Comparison of ENCODE assay signal across 9 cellular contexts in the genomic region with DNA sequence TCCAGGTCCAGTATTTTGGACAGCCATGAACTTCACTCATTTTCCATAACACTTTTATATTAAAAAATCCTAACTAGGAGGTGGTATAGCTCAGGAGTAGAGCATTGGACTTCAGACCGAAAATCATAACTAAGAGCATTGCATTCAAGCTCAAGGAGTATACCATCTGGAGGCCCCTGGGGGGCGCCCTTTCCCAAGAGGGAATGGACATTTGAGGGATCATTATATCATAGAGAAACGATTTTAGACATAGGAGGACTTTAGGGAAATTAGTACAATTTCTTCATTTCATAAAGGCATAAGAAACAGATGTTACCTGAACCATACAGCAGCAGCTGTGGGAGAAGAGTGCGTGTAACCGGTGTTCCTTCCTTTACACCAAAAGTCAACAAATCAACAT. TPM values are rescaled to one million over a fixed set of nuclear protein-coding genes. Genes with fewer than 3 reads are reported as not detected.
DNase-seq lines count a peak whose midpoint lies in the region; TF ChIP-seq lines count a peak whose summit lies in the region.
"Had no signal": no experiment of that assay in that cellular context is flagged by ENCODE, and none has a peak within 500 bp of the region (broad histone marks: within the 10 kb centered on the region; RNA-seq: fewer than 3 reads in every experiment).

No MANE protein-coding gene starts in this region.

- H3K27me3 ChIP-seq in BJ (ENCODE audit: control insufficient read depth, insufficient read depth, low read length): peaks cover 1% of the 10 kb centered on the region; the same call in 1 of the 2 replicates

- no peak overlapping the region for H3K27ac ChIP-seq in RWPE1

- H3K4me3 ChIP-seq in BJ (ENCODE audit: low read depth, low read length): no peak overlapping the region
- H3K4me3 ChIP-seq in foreskin fibroblast (ENCODE audit: low read depth in 1 of 2, low read length in 2 of 2): no peak overlapping the region

- TF ChIP-seq CTCF in BJ (IDR thresholded peaks at IDR 0.05; ENCODE audit: insufficient read depth, low read depth, low read length) (peak; percentile 28), GM12874 (IDR thresholded peaks at IDR 0.05; ENCODE audit: insufficient read depth, low read depth, low read length) (peak; percentile 50), RWPE1 (conservative IDR thresholded peaks at IDR 0.05; ENCODE audit: low read depth) (peak; percentile 19; the same call in 1 of the 2 replicates), foreskin fibroblast (IDR thresholded peaks at IDR 0.05; ENCODE audit: low read depth, low read length) (peak; percentile 53)

- POLR2A ChIA-PET in BJ (lab: Charles Lee) (no interaction called here), RWPE1 (lab: Yijun Ruan, JAX; ENCODE audit: low non-redundant PET) (no interaction called here)

- CTCF ChIA-PET in BJ (lab: Yijun Ruan, JAX): interaction anchor here (0.8 to 3.3 kb wide), 6 partner anchors 11 to 1058 kb away, joined by 3 to 20 read pairs (median 4); no protein-coding TSS in a partner anchor
- CTCF ChIA-PET in RWPE1 (lab: Yijun Ruan, JAX): no interaction called here

- no peak for DNase-seq in BJ (ENCODE audit: low read depth)
- DNase-seq in RWPE1 (ENCODE audit: low spot score): no peak
- peak in 1 of 2 donors; percentile 32 for DNase-seq in foreskin fibroblast
- DNase-seq in NCI-H1105 (lab: John Stamatoyannopoulos, UW): no peak
- DNase-seq in activated effector memory CD4-positive, alpha-beta T cell treated with Interleukin-2 at 50 U/mL for 16 hours: no peak
- no peak for DNase-seq in LoVo (ENCODE audit: low spot score)
- no peak for DNase-seq in foreskin melanocyte
- DNase-seq: activated CD4-positive, CD25-positive, alpha-beta regulatory T cell had no signal

- H3K36me3 ChIP-seq in BJ (ENCODE audit: control insufficient read depth, insufficient read depth, low read length): no peaks in the 10 kb centered on the region

RNA-seq across cellular contexts. Expression of a gene that starts 5.2 kb away (rescaled TPM):
- 9.2 and 13.2 TPM in 2 replicates for polyA plus RNA-seq in BJ (2011; rRNA removed)
- 7.2 and 9.4 TPM in 2 replicates for polyA minus RNA-seq in BJ (2011; rRNA and poly(A)+ RNA removed)

RNA-seq across cellular contexts. Expression of a gene that starts 23.6 kb away (rescaled TPM):
- polyA plus RNA-seq in BJ (2011; rRNA removed): not detected in 2 replicates
- not detected in 2 replicates for polyA minus RNA-seq in BJ (2011; rRNA and poly(A)+ RNA removed)
